25 cellular contexts compared by ENCODE assay signal in the genomic region with DNA sequence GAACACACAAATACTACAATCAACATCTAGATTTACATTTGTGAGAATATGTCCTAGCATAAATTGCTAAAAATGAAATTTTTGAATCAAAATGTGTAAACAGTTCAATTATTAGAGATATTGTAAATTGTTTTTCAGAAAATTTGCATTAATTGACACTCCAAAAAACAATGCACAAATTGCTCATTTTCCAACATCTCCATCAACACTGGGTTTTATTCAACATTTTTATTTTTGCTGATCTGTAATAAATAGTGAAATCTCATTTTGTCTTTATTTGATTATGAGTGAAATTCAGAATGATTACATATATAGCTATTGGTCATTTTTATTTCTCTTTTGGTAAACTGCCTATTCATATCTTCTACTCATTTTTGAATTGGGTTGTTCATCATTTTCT.
DNase-seq lines count a peak whose midpoint lies in the region; ATAC-seq, FAIRE-seq and TF ChIP-seq lines count a peak whose summit lies in the region.
"Had no signal": no experiment of that assay in that cellular context is flagged by ENCODE, and none has a peak within 500 bp of the region (broad histone marks: within the 10 kb centered on the region; RNA-seq: fewer than 3 reads in every experiment).

No MANE protein-coding gene starts in this region.

- H3K27ac ChIP-seq in A549: no peak overlapping the region
- H3K27ac ChIP-seq in K562 (ENCODE audit: extremely low read depth, low read depth, low read length): no peak overlapping the region
- no peak overlapping the region for H3K27ac ChIP-seq in kidney (ENCODE audit: low read depth in 2 of 2, low read length in 2 of 2)
- H3K27ac ChIP-seq in small intestine (ENCODE audit: low read depth in 1 of 2, low read length in 1 of 2): no peak overlapping the region
- H3K27ac ChIP-seq: 22Rv1, BLaER1 had no signal

- intact Hi-C loops in K562 (cut with micrococcal nuclease): no loop called here
- intact Hi-C loops in kidney (cut with DNase I): no loop called here

- no peaks in the 10 kb centered on the region for H3K4me1 ChIP-seq in A549
- H3K4me1 ChIP-seq in K562 (replicated peaks in 1 of 2; ENCODE audit: control insufficient read depth in 2 of 2, insufficient read depth in 2 of 2, low read length in 2 of 2): no peaks in the 10 kb centered on the region
- no peaks in the 10 kb centered on the region for H3K4me1 ChIP-seq in kidney (ENCODE audit: control insufficient read depth in 1 of 2, insufficient read depth in 1 of 2, low read depth in 1 of 2, low read length in 2 of 2)
- H3K4me1 ChIP-seq in small intestine (ENCODE audit: control insufficient read depth in 2 of 2, insufficient read depth in 1 of 2, low read depth in 1 of 2, low read length in 1 of 2): no peaks in the 10 kb centered on the region
- H3K4me1 ChIP-seq: BE2C, BLaER1 had no signal

- H3K9ac ChIP-seq in K562 (ENCODE audit: insufficient read depth in 1 of 2, low read depth in 2 of 2, low read length in 2 of 2) (no peak overlapping the region), kidney (ENCODE audit: low read length in 2 of 2) (no peak overlapping the region)
- H3K9ac ChIP-seq: BLaER1 had no signal

- TF ChIP-seq EP300 in A549 (IDR thresholded peaks at IDR 0.05): no peak
- no peak for TF ChIP-seq EP300 in K562 (IDR thresholded peaks at IDR 0.05; ENCODE audit: low read length)

- TF ChIP-seq POLR2A in A549 (IDR thresholded peaks at IDR 0.05; ENCODE audit: low read length): no peak
- no peak for TF ChIP-seq POLR2A in K562 (conservative IDR thresholded peaks at IDR 0.05)

- H3K4me2 ChIP-seq in A549 (no peak overlapping the region), K562 (ENCODE audit: insufficient read depth, low read length) (no peak overlapping the region)
- H3K4me2 ChIP-seq: BLaER1 had no signal

- in situ Hi-C loops in K562 (cut with MboI): no loop called here

- POLR2A ChIA-PET in A549 (lab: Yijun Ruan, JAX): no interaction called here
- POLR2A ChIA-PET in K562 (lab: Yijun Ruan, JAX): no interaction called here

- H3K79me2 ChIP-seq in K562 (ENCODE audit: control insufficient read depth, insufficient read depth, low read length): no peaks in the 10 kb centered on the region

- no peak overlapping the region for H3K4me3 ChIP-seq in A549
- H3K4me3 ChIP-seq in K562: no peak overlapping the region
- H3K4me3 ChIP-seq in kidney (ENCODE audit: low read length in 2 of 2): no peak overlapping the region
- no peak overlapping the region for H3K4me3 ChIP-seq in small intestine (ENCODE audit: low read depth in 1 of 2, low read length in 2 of 2)
- H3K4me3 ChIP-seq: BLaER1 had no signal

- FAIRE-seq in A549 (lab: Jason Lieb, UNC): peak; percentile 43
- FAIRE-seq in K562 (lab: Jason Lieb, UNC): no peak
- FAIRE-seq in kidney (lab: Jason Lieb, UNC): peak; percentile 45
- FAIRE-seq in small intestine (lab: Jason Lieb, UNC): peak; percentile 5
- FAIRE-seq: GM12891, GM18507 had no signal

- H3K9me3 ChIP-seq in A549 (no peaks in the 10 kb centered on the region), K562 (replicated peaks; ENCODE audit: control insufficient read depth, insufficient read depth, low read depth, low read length) (no peaks in the 10 kb centered on the region), kidney (ENCODE audit: control insufficient read depth in 1 of 2, low read length in 2 of 2) (no peaks in the 10 kb centered on the region), small intestine (ENCODE audit: control insufficient read depth, low read depth) (no peaks in the 10 kb centered on the region)
- H3K9me3 ChIP-seq: BE2C, BLaER1 had no signal

- H3K36me3 ChIP-seq in K562 (ENCODE audit: control insufficient read depth, insufficient read depth, low read length) (no peaks in the 10 kb centered on the region), kidney (ENCODE audit: control insufficient read depth in 1 of 2, insufficient read depth in 2 of 2, low read length in 2 of 2) (no peaks in the 10 kb centered on the region), small intestine (ENCODE audit: control insufficient read depth in 2 of 2, insufficient read depth in 2 of 2, low read length in 2 of 2) (no peaks in the 10 kb centered on the region)
- H3K36me3 ChIP-seq: BE2C, BLaER1 had no signal

- ATAC-seq in A549 (no peak), K562 (no peak)

- CTCF ChIA-PET in A549 (lab: Yijun Ruan, JAX) (no interaction called here), K562 (lab: Yijun Ruan, JAX; ENCODE audit: low intra/inter-chr PET ratio) (no interaction called here)

- no peaks in the 10 kb centered on the region for H4K20me1 ChIP-seq in K562 (replicated peaks; ENCODE audit: control insufficient read depth, insufficient read depth, low read length)
- H4K20me1 ChIP-seq: BLaER1 had no signal

- no peaks in the 10 kb centered on the region for H3K27me3 ChIP-seq in K562 (ENCODE audit: control insufficient read depth in 2 of 2, insufficient read depth in 2 of 2, low read length in 2 of 2)
- no peaks in the 10 kb centered on the region for H3K27me3 ChIP-seq in small intestine (ENCODE audit: control insufficient read depth in 2 of 2, insufficient read depth in 2 of 2, low read length in 2 of 2)
- H3K27me3 ChIP-seq: BE2C had no signal

- TF ChIP-seq CTCF in A549 (IDR thresholded peaks at IDR 0.05) (no peak), K562 (IDR thresholded peaks at IDR 0.05 in 2 of 3, conservative IDR thresholded peaks at IDR 0.05 in 1 of 3; ENCODE audit: insufficient read depth in 2 of 3, low read depth in 1 of 3, low read length in 3 of 3) (no peak), kidney (IDR thresholded peaks at IDR 0.05; ENCODE audit: borderline replicate concordance, extremely low read depth, insufficient read depth) (no peak)

- no peaks in the 10 kb centered on the region for H3K9me1 ChIP-seq in K562 (ENCODE audit: control insufficient read depth, insufficient read depth, low read length)

- no TSS peak for BruUV-seq in K562 (replicated peaks; lab: Mats Ljungman, UMichigan)

- no peak overlapping the region for H2AFZ ChIP-seq in K562 (ENCODE audit: low read depth, low read length)

- no peak for DNase-seq in A549 (ENCODE audit: low read depth in 1 of 2, low spot score in 1 of 2)
- no peak for DNase-seq in K562 (ENCODE audit: extremely low read depth in 1 of 4, low spot score in 3 of 4)
- DNase-seq in kidney: no peak
- no peak for DNase-seq in small intestine
- DNase-seq in activated naive CD4-positive, alpha-beta T cell treated with anti-CD3 and anti-CD28 coated beads, Interleukin-2, amount 50 U/mL, for 16 hours: no peak
- DNase-seq in ureter (ENCODE audit: low spot score): no peak
- no peak for DNase-seq in GDM1 (lab: John Stamatoyannopoulos, UW)
- DNase-seq: ACHN; BE2C; C1 segment of cervical spinal cord; CD4-positive, alpha-beta memory T cell; CD4-positive, CD25-positive, alpha-beta regulatory T cell; CD8-positive, alpha-beta memory T cell; COR-L47; DMS 273 treated with DMSO at 0.1 percent for 48 hours; DMS153; DMS53; DMS79; DND-41; EL; GF-D8 had no signal

- TF ChIP-seq RAD21 in A549 (conservative IDR thresholded peaks at IDR 0.05 in 1 of 2, IDR thresholded peaks at IDR 0.05 in 1 of 2): no peak
- no peak for TF ChIP-seq RAD21 in K562 (CRISPR knock-in tag; conservative IDR thresholded peaks at IDR 0.05 in 1 of 2, IDR thresholded peaks at IDR 0.05 in 1 of 2)

TF ChIP-seq in A549, 52 proteins besides CTCF, POLR2A, EP300 and RAD21 (continues in another document):
- TF ChIP-seq HMGXB4 (CRISPR knock-in tag; IDR thresholded peaks at IDR 0.05; ENCODE audit: borderline replicate concordance): no peak
- no peak for TF ChIP-seq NFE2L2 (conservative IDR thresholded peaks at IDR 0.05; ENCODE audit: low read length)
- no peak for TF ChIP-seq RNF2 (IDR thresholded peaks at IDR 0.05; ENCODE audit: borderline replicate concordance, low read depth)
- no peak for TF ChIP-seq FOSB (CRISPR knock-in tag; IDR thresholded peaks at IDR 0.05)
- TF ChIP-seq FOSL2 (IDR thresholded peaks at IDR 0.05): no peak
- TF ChIP-seq FOSL2 (CRISPR knock-in tag; IDR thresholded peaks at IDR 0.05): no peak
- no peak for TF ChIP-seq HOXA7 (CRISPR knock-in tag; IDR thresholded peaks at IDR 0.05)
- no peak for TF ChIP-seq MAZ (IDR thresholded peaks at IDR 0.05; ENCODE audit: borderline replicate concordance, low read depth, low read length)

TF ChIP-seq in K562, 482 proteins besides CTCF, POLR2A, EP300 and RAD21:
- TF ChIP-seq ZNF57 (CRISPR knock-in tag; IDR thresholded peaks at IDR 0.05): no peak
- TF ChIP-seq RBM25 (IDR thresholded peaks at IDR 0.05; ENCODE audit: low read depth, low read length, severe bottlenecking): peak; percentile 95
TF ChIP-seq in K562: peak in this region for 1.
